Comparison of ENCODE assay signal across 10 cellular contexts in genomic region chr9:4225291-4226119, GRCh38.
DNase-seq lines count a peak whose midpoint lies in the region; ATAC-seq, FAIRE-seq and TF ChIP-seq lines count a peak whose summit lies in the region.
"Had no signal": no experiment of that assay in that cellular context is flagged by ENCODE, and none has a peak within 500 bp of the region (broad histone marks: within the 10 kb centered on the region; RNA-seq: fewer than 3 reads in every experiment).

No MANE protein-coding gene starts in this region.

- DNase-seq in astrocyte (ENCODE audit: low read depth) (peak; percentile 99), DMS 273 (lab: John Stamatoyannopoulos, UW; ENCODE audit: unreplicated experiment) (no peak)
- DNase-seq: NK-92 treated with Interleukin-12 subunit alpha and Interleukin-12 subunit beta, amount 100 ng/mL, for 24 hours; sigmoid colon had no signal

- H3K9me3 ChIP-seq in astrocyte (ENCODE audit: insufficient read depth, low read depth, low read length) (no peaks in the 10 kb centered on the region), neural cell (ENCODE audit: low read length) (no peaks in the 10 kb centered on the region)
- H3K9me3 ChIP-seq: sigmoid colon, thoracic aorta had no signal

- peak overlapping the region; percentile 5 for H3K4me3 ChIP-seq in astrocyte (ENCODE audit: insufficient read depth, low read depth, low read length)
- H3K4me3 ChIP-seq in neural cell (ENCODE audit: low read length), result no peak overlapping the region
- H3K4me3 ChIP-seq: sigmoid colon, thoracic aorta had no signal

- peak; percentile 36 for TF ChIP-seq CTCF in astrocyte (IDR thresholded peaks at IDR 0.05; ENCODE audit: insufficient read depth, low read depth, low read length)
- peak; percentile 32 for TF ChIP-seq CTCF in neural cell (IDR thresholded peaks at IDR 0.05; ENCODE audit: poor library complexity, severe bottlenecking)

- H3K27ac ChIP-seq in astrocyte (ENCODE audit: low read depth, low read length) (peak overlapping the region; percentile 95), neural cell (ENCODE audit: low read length) (no peak overlapping the region)
- H3K27ac ChIP-seq: sigmoid colon, thoracic aorta had no signal

- FAIRE-seq in G401.6 (lab: Jason Lieb, UNC) (peak; percentile 63), astrocyte (lab: Jason Lieb, UNC) (peak; percentile 94)

- no peak for TF ChIP-seq EP300 in Ishikawa (IDR thresholded peaks at IDR 0.05; ENCODE audit: borderline replicate concordance)
- no peak for TF ChIP-seq EP300 in neural cell (conservative IDR thresholded peaks at IDR 0.05; ENCODE audit: poor library complexity, severe bottlenecking)

- ATAC-seq in HG02852 (IDR thresholded peaks at IDR 0.05; ENCODE audit: unreplicated experiment), result no peak
- ATAC-seq in GM21381 (IDR thresholded peaks at IDR 0.05; ENCODE audit: unreplicated experiment), result no peak

- H3F3A ChIP-seq in neural cell (ENCODE audit: insufficient read depth, low read length, poor library complexity, severe bottlenecking), result no peaks in the 10 kb centered on the region

- peaks cover 45% of the 10 kb centered on the region for H3K4me1 ChIP-seq in astrocyte (ENCODE audit: insufficient read depth, low read length)
- H3K4me1 ChIP-seq: sigmoid colon had no signal

- no peaks in the 10 kb centered on the region for H3K27me3 Mint-ChIP-seq in astrocyte (ENCODE audit: low read depth, unreplicated experiment)

- H3K79me2 ChIP-seq in astrocyte (ENCODE audit: insufficient read depth, low read length) (peaks cover 77% of the 10 kb centered on the region), neural cell (replicated peaks; ENCODE audit: insufficient read depth, low read length) (no peaks in the 10 kb centered on the region)

- peaks cover 67% of the 10 kb centered on the region for H3K4me1 Mint-ChIP-seq in astrocyte (ENCODE audit: low read depth, unreplicated experiment)

- no peaks in the 10 kb centered on the region for H3K27me3 ChIP-seq in astrocyte (ENCODE audit: insufficient read depth, low read length)
- H3K27me3 ChIP-seq in neural cell (ENCODE audit: insufficient read depth, low read depth, low read length), result no peaks in the 10 kb centered on the region
- H3K27me3 ChIP-seq: sigmoid colon had no signal

- H3K4me3 Mint-ChIP-seq in astrocyte (ENCODE audit: unreplicated experiment), result no peak overlapping the region

- no peak overlapping the region for H2AFZ ChIP-seq in astrocyte (ENCODE audit: low read depth, low read length)
- no peak overlapping the region for H2AFZ ChIP-seq in neural cell (ENCODE audit: low read depth, low read length)

- no peaks in the 10 kb centered on the region for H3K9me2 ChIP-seq in neural cell (ENCODE audit: insufficient read depth, low read length)

- H3K36me3 Mint-ChIP-seq in astrocyte (ENCODE audit: low read depth, unreplicated experiment), result no peaks in the 10 kb centered on the region

- H3K9ac ChIP-seq in astrocyte (ENCODE audit: low read length), result peak overlapping the region; percentile 72
- H3K9ac ChIP-seq in neural cell (ENCODE audit: low read length), result no peak overlapping the region

- TF ChIP-seq RAD21 in Ishikawa (IDR thresholded peaks at IDR 0.05; ENCODE audit: low read depth) (peak; percentile 33), neural cell (conservative IDR thresholded peaks at IDR 0.05) (peak; percentile 40)

- peak overlapping the region; percentile 98 for H3K27ac Mint-ChIP-seq in astrocyte (ENCODE audit: unreplicated experiment)

- H3K36me3 ChIP-seq in astrocyte (ENCODE audit: insufficient read depth, low read length) (no peaks in the 10 kb centered on the region), neural cell (ENCODE audit: insufficient read depth, low read length) (no peaks in the 10 kb centered on the region)
- H3K36me3 ChIP-seq: sigmoid colon, thoracic aorta had no signal

- H3K9me3 Mint-ChIP-seq in astrocyte (ENCODE audit: unreplicated experiment), result no peaks in the 10 kb centered on the region

- no peaks in the 10 kb centered on the region for H4K20me1 ChIP-seq in astrocyte (ENCODE audit: insufficient read depth, low read length)
- no peaks in the 10 kb centered on the region for H4K20me1 ChIP-seq in neural cell (ENCODE audit: insufficient read depth)

- peak overlapping the region; percentile 54 for H3K4me2 ChIP-seq in astrocyte (ENCODE audit: low read length)
- no peak overlapping the region for H3K4me2 ChIP-seq in neural cell (ENCODE audit: low read length)

TF ChIP-seq in Ishikawa, 13 proteins besides CTCF, POLR2A, EP300 and RAD21 (continues in another document):
- TF ChIP-seq TEAD4 (IDR thresholded peaks at IDR 0.05), result no peak
- TF ChIP-seq ZBTB7A (IDR thresholded peaks at IDR 0.05; ENCODE audit: low read depth), result no peak
- no peak for TF ChIP-seq CEBPB (IDR thresholded peaks at IDR 0.05)
- TF ChIP-seq, protein P1, sequence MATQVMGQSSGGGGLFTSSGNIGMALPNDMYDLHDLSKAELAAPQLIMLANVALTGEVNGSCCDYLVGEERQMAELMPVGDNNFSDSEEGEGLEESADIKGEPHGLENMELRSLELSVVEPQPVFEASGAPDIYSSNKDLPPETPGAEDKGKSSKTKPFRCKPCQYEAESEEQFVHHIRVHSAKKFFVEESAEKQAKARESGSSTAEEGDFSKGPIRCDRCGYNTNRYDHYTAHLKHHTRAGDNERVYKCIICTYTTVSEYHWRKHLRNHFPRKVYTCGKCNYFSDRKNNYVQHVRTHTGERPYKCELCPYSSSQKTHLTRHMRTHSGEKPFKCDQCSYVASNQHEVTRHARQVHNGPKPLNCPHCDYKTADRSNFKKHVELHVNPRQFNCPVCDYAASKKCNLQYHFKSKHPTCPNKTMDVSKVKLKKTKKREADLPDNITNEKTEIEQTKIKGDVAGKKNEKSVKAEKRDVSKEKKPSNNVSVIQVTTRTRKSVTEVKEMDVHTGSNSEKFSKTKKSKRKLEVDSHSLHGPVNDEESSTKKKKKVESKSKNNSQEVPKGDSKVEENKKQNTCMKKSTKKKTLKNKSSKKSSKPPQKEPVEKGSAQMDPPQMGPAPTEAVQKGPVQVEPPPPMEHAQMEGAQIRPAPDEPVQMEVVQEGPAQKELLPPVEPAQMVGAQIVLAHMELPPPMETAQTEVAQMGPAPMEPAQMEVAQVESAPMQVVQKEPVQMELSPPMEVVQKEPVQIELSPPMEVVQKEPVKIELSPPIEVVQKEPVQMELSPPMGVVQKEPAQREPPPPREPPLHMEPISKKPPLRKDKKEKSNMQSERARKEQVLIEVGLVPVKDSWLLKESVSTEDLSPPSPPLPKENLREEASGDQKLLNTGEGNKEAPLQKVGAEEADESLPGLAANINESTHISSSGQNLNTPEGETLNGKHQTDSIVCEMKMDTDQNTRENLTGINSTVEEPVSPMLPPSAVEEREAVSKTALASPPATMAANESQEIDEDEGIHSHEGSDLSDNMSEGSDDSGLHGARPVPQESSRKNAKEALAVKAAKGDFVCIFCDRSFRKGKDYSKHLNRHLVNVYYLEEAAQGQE (IDR thresholded peaks at IDR 0.05; ENCODE audit: low read depth), result no peak
- TF ChIP-seq, protein P2, sequence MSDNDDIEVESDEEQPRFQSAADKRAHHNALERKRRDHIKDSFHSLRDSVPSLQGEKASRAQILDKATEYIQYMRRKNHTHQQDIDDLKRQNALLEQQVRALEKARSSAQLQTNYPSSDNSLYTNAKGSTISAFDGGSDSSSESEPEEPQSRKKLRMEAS (IDR thresholded peaks at IDR 0.05), result no peak
- TF ChIP-seq TCF12 (IDR thresholded peaks at IDR 0.05; ENCODE audit: low read depth), result no peak
- TF ChIP-seq NFIC (IDR thresholded peaks at IDR 0.05), result no peak
- no peak for TF ChIP-seq TAF1 (IDR thresholded peaks at IDR 0.05; ENCODE audit: low read depth)
- TF ChIP-seq CREB1 (IDR thresholded peaks at IDR 0.05; ENCODE audit: low read depth), result no peak

TF ChIP-seq in neural cell, 6 proteins besides CTCF, POLR2A, EP300 and RAD21:
- TF ChIP-seq TAF1 (IDR thresholded peaks at IDR 0.05; ENCODE audit: low read depth) (no peak), MXI1 (conservative IDR thresholded peaks at IDR 0.05; ENCODE audit: poor library complexity, severe bottlenecking) (no peak), EZH2 (IDR thresholded peaks at IDR 0.05; ENCODE audit: borderline replicate concordance, insufficient read depth, low read length, poor library complexity, severe bottlenecking) (no peak), POLR2AphosphoS5 (IDR thresholded peaks at IDR 0.05) (no peak), SMC3 (conservative IDR thresholded peaks at IDR 0.05; ENCODE audit: poor library complexity) (no peak)
